ENCODE assay signal across 10 cellular contexts in genomic region chr10:119401671-119402395, GRCh38.
A peak's percentile ranks its signal among the peaks of the same experiment; 100 is the strongest.
DNase-seq lines count a peak whose midpoint lies in the region; ATAC-seq and TF ChIP-seq lines count a peak whose summit lies in the region.
"Had no signal": no experiment of that assay in that cellular context is flagged by ENCODE, and none has a peak within 500 bp of the region (broad histone marks: within the 10 kb centered on the region; RNA-seq: fewer than 3 reads in every experiment).

No MANE protein-coding gene starts in this region.

- H3K36me3 Mint-ChIP-seq in activated T-helper 2 cell treated with anti-CD3 and anti-CD28 coated beads, Interferon-gamma antibody, Interleukin-2, Interleukin-4, amounts not matched to agents 10 μg/mL and 5 μg/mL and 100 μg/mL, durations not matched to agents 14 hours and 24 hours and 36 hours (ENCODE audit: low read depth), result peaks cover 2% of the 10 kb centered on the region
- H3K36me3 Mint-ChIP-seq: activated naive CD8-positive, alpha-beta T cell treated with anti-CD3 and anti-CD28 coated beads, Interleukin-2, amount 10 ng/mL, durations not matched to agents 7 days and 5 days had no signal

- H3K14ac ChIP-seq in IMR-90 (replicated peaks; ENCODE audit: low read depth, low read length), result peak overlapping the region; percentile 92

- CTCF ChIA-PET in IMR-90 (lab: Yijun Ruan, JAX), result interaction anchor here (1.3 to 1.5 kb wide), 2 partner anchors 192 to 202 kb away, joined by 3 to 5 read pairs; no protein-coding TSS in a partner anchor

- H3K9me3 ChIP-seq in IMR-90 (ENCODE audit: control insufficient read depth, insufficient read depth, low read length) (no peaks in the 10 kb centered on the region), tibial artery (no peaks in the 10 kb centered on the region), BE2C (no peaks in the 10 kb centered on the region)

- H2BK15ac ChIP-seq in IMR-90 (ENCODE audit: low read depth, low read length), result peak overlapping the region; percentile 64; the same call in 2 of the 3 replicates

- H3K4me3 ChIP-seq in IMR-90 (ENCODE audit: insufficient read depth, low read depth, low read length) (no peak overlapping the region), tibial artery (no peak overlapping the region), BE2C (ENCODE audit: low read depth, low read length) (no peak overlapping the region)

- no TSS peak for BruUV-seq in IMR-90 (replicated peaks; lab: Mats Ljungman, UMichigan)

- in situ Hi-C loops in IMR-90 (cut with MboI; ENCODE audit: low sequenced_read_pairs), result no loop called here

- TF ChIP-seq RAD21 in IMR-90 (IDR thresholded peaks at IDR 0.05; ENCODE audit: low read length), result no peak

- H3K4me1 ChIP-seq in IMR-90 (ENCODE audit: control insufficient read depth, insufficient read depth, low read length) (peaks cover 19% of the 10 kb centered on the region), tibial artery (peaks cover 0 to 17% (median 8%) of the 10 kb centered on the region in 4 donors), BE2C (no peaks in the 10 kb centered on the region)

- peak overlapping the region; percentile 54 for H4K5ac ChIP-seq in IMR-90 (ENCODE audit: low read depth, low read length)

- no peaks in the 10 kb centered on the region for H3K9me3 Mint-ChIP-seq in activated T-helper 2 cell treated with anti-CD3 and anti-CD28 coated beads, Interferon-gamma antibody, Interleukin-2, Interleukin-4, amounts not matched to agents 10 μg/mL and 5 μg/mL and 100 μg/mL, durations not matched to agents 14 hours and 24 hours and 36 hours
- H3K9me3 Mint-ChIP-seq: activated naive CD8-positive, alpha-beta T cell treated with anti-CD3 and anti-CD28 coated beads, Interleukin-2, amount 10 ng/mL, durations not matched to agents 7 days and 5 days had no signal

- peaks cover 21% of the 10 kb centered on the region for H3K9me1 ChIP-seq in IMR-90 (ENCODE audit: insufficient read depth, low read length)

- H2BK120ac ChIP-seq in IMR-90 (ENCODE audit: low read depth, low read length), result peak overlapping the region; percentile 91

- peak overlapping the region; percentile 49 for H3K23ac ChIP-seq in IMR-90 (ENCODE audit: low read depth, low read length)

- H3K4me1 Mint-ChIP-seq in activated T-helper 2 cell treated with anti-CD3 and anti-CD28 coated beads, Interferon-gamma antibody, Interleukin-2, Interleukin-4, amounts not matched to agents 10 μg/mL and 5 μg/mL and 100 μg/mL, durations not matched to agents 14 hours and 24 hours and 36 hours (ENCODE audit: low read depth), result peaks cover 2% of the 10 kb centered on the region
- H3K4me1 Mint-ChIP-seq: activated naive CD8-positive, alpha-beta T cell treated with anti-CD3 and anti-CD28 coated beads, Interleukin-2, amount 10 ng/mL, durations not matched to agents 7 days and 5 days had no signal

- peak overlapping the region; percentile 85 for H2BK5ac ChIP-seq in IMR-90 (ENCODE audit: low read depth, low read length, poor library complexity, severe bottlenecking)

- H4K8ac ChIP-seq in IMR-90 (ENCODE audit: low read depth in 2 of 2, low read length in 2 of 2), result peak overlapping the region; percentile 33 to 82

- TF ChIP-seq CTCF in IMR-90 (conservative IDR thresholded peaks at IDR 0.05; ENCODE audit: low read depth, low read length), result no peak
- TF ChIP-seq CTCF in tibial artery (IDR thresholded peaks at IDR 0.05), result no peak
- TF ChIP-seq CTCF in BE2C (IDR thresholded peaks at IDR 0.05; ENCODE audit: low read depth, low read length), result no peak

- peak overlapping the region; percentile 95 for H2AK9ac ChIP-seq in IMR-90 (replicated peaks; ENCODE audit: low read depth, low read length, poor library complexity)

- H3K27me3 ChIP-seq in IMR-90 (ENCODE audit: control insufficient read depth, insufficient read depth, low read length) (no peaks in the 10 kb centered on the region), tibial artery (no peaks in the 10 kb centered on the region), BE2C (no peaks in the 10 kb centered on the region)

- dilution Hi-C loops in IMR-90 (cut with HindIII; ENCODE audit: low sequenced_read_pairs, unreplicated experiment), result no loop called here

- intact Hi-C loops in IMR-90 (cut with micrococcal nuclease) (no loop called here), left colon (cut with DNase I, micrococcal nuclease) (no loop called here), tibial artery (cut with DNase I; ENCODE audit: low total_unique reads) (no loop called here)
- intact Hi-C loops in activated T-helper 2 cell treated with anti-CD3 and anti-CD28 coated beads, Interferon-gamma antibody, Interleukin-2, Interleukin-4, amounts not matched to agents 10 μg/mL and 5 μg/mL and 100 μg/mL, durations not matched to agents 14 hours and 24 hours and 36 hours (cut with micrococcal nuclease), result no loop called here

- no peak overlapping the region for H3K4me3 Mint-ChIP-seq in activated T-helper 2 cell treated with anti-CD3 and anti-CD28 coated beads, Interferon-gamma antibody, Interleukin-2, Interleukin-4, amounts not matched to agents 10 μg/mL and 5 μg/mL and 100 μg/mL, durations not matched to agents 14 hours and 24 hours and 36 hours (ENCODE audit: low read depth)
- H3K4me3 Mint-ChIP-seq: activated naive CD8-positive, alpha-beta T cell treated with anti-CD3 and anti-CD28 coated beads, Interleukin-2, amount 10 ng/mL, durations not matched to agents 7 days and 5 days had no signal

- H3K56ac ChIP-seq in IMR-90 (ENCODE audit: extremely low read depth, insufficient read depth, low read length), result peak overlapping the region; percentile 51

- peaks cover 10% of the 10 kb centered on the region for H4K20me1 ChIP-seq in IMR-90 (ENCODE audit: insufficient read depth, low read length)

- H3K36me3 ChIP-seq in IMR-90 (ENCODE audit: control insufficient read depth, insufficient read depth, low read length) (peaks cover 44% of the 10 kb centered on the region), tibial artery (peaks cover 0 to 25% (median 9%) of the 10 kb centered on the region in 3 donors), BE2C (no peaks in the 10 kb centered on the region; the same call in none of the 2 replicates)

- peak; percentile 100 for DNase-seq in IMR-90
- peak; percentile 93 for DNase-seq in brain pericyte (ENCODE audit: low read depth, low spot score)
- peak; percentile 26 to 54 for DNase-seq in left colon
- peak; percentile 83 to 84 for DNase-seq in tibial artery
- DNase-seq in activated T-helper 2 cell treated with anti-CD3 and anti-CD28 coated beads, Interferon-gamma antibody, Interleukin-2, Interleukin-4, amounts not matched to agents 10 μg/mL and 5 μg/mL and 100 μg/mL, durations not matched to agents 14 hours and 24 hours and 36 hours (ENCODE audit: low spot score), result no peak
- DNase-seq in superior temporal gyrus (ENCODE audit: extremely low spot score), result no peak
- DNase-seq in BE2C, result no peak
- no peak for DNase-seq in mucosa of gallbladder (ENCODE audit: low spot score)
- DNase-seq: activated naive CD8-positive, alpha-beta T cell treated with anti-CD3 and anti-CD28 coated beads, Interleukin-2, amount 10 ng/mL, durations not matched to agents 7 days and 5 days; NCI-H510A treated with DMSO at 0.1 percent for 48 hours had no signal

- peak overlapping the region; percentile 69 for H2AFZ ChIP-seq in IMR-90 (replicated peaks; ENCODE audit: low read length, poor library complexity)

- H2AK5ac ChIP-seq in IMR-90 (ENCODE audit: low read depth, low read length), result peak overlapping the region; percentile 93

- WGBS in IMR-90 (ENCODE audit: extremely low coverage in 2 of 2, insufficient read length in 1 of 2), 2 experiments, result 8% methylated on average over 6 of the region's 14 CpGs; no CpG with 5 or more reads in 1 of the 2 experiments

- peak overlapping the region; percentile 87 for H3K27ac ChIP-seq in IMR-90 (ENCODE audit: insufficient read depth, low read length)
- peak overlapping the region; percentile 23 to 29 for H3K27ac ChIP-seq in tibial artery

- H3K4me2 ChIP-seq in IMR-90 (ENCODE audit: low read depth, low read length), result peak overlapping the region; percentile 20

- H3K4ac ChIP-seq in IMR-90 (ENCODE audit: low read depth, low read length), result peak overlapping the region; percentile 95

- H2BK20ac ChIP-seq in IMR-90 (ENCODE audit: low read depth, low read length), result peak overlapping the region; percentile 94

- peak overlapping the region; percentile 62 for H3K18ac ChIP-seq in IMR-90 (ENCODE audit: low read depth, low read length)

- H3K79me1 ChIP-seq in IMR-90 (ENCODE audit: low read depth in 1 of 2, low read length in 2 of 2), result peaks cover 10 to 73% of the 10 kb centered on the region in 2 experiments

- peak; percentile 87 for TF ChIP-seq POLR2A in IMR-90 (IDR thresholded peaks at IDR 0.05; ENCODE audit: low read depth, low read length)

- ATAC-seq in IMR-90 (ENCODE audit: low read depth) (peak; percentile 90), left colon (peak; percentile 32)

- H3K9ac ChIP-seq in IMR-90 (ENCODE audit: low read depth, low read length), result peak overlapping the region; percentile 46

- H4K91ac ChIP-seq in IMR-90 (ENCODE audit: insufficient read depth, low read depth, low read length), result peak overlapping the region; percentile 87

- H3K27ac Mint-ChIP-seq in activated T-helper 2 cell treated with anti-CD3 and anti-CD28 coated beads, Interferon-gamma antibody, Interleukin-2, Interleukin-4, amounts not matched to agents 10 μg/mL and 5 μg/mL and 100 μg/mL, durations not matched to agents 14 hours and 24 hours and 36 hours, result no peak overlapping the region
- H3K27ac Mint-ChIP-seq: activated naive CD8-positive, alpha-beta T cell treated with anti-CD3 and anti-CD28 coated beads, Interleukin-2, amount 10 ng/mL, durations not matched to agents 7 days and 5 days had no signal

- H3K27me3 Mint-ChIP-seq in activated T-helper 2 cell treated with anti-CD3 and anti-CD28 coated beads, Interferon-gamma antibody, Interleukin-2, Interleukin-4, amounts not matched to agents 10 μg/mL and 5 μg/mL and 100 μg/mL, durations not matched to agents 14 hours and 24 hours and 36 hours (ENCODE audit: low read depth), result no peaks in the 10 kb centered on the region
- H3K27me3 Mint-ChIP-seq: activated naive CD8-positive, alpha-beta T cell treated with anti-CD3 and anti-CD28 coated beads, Interleukin-2, amount 10 ng/mL, durations not matched to agents 7 days and 5 days had no signal

- POLR2A ChIA-PET in IMR-90 (lab: Charles Lee; ENCODE audit: unreplicated experiment), result interaction anchor here (0.7 to 1.2 kb wide), 4 partner anchors 8 to 192 kb away, joined by 3 to 5 read pairs (median 3); no protein-coding TSS in a partner anchor

TF ChIP-seq in IMR-90, 13 proteins besides CTCF, POLR2A, EP300 and RAD21 (continues in another document):
- TF ChIP-seq MXI1 (IDR thresholded peaks at IDR 0.05; ENCODE audit: borderline replicate concordance, low read depth, low read length) (peak; percentile 32; the same call in 1 of the 2 replicates), FOS (IDR thresholded peaks at IDR 0.05; ENCODE audit: low read depth, low read length) (peak; percentile 95), MAFK (IDR thresholded peaks at IDR 0.05; ENCODE audit: low read depth, low read length) (no peak), MAZ (IDR thresholded peaks at IDR 0.05; ENCODE audit: borderline replicate concordance, low read depth, low read length) (peak; percentile 64; the same call in 1 of the 2 replicates)

Comparison
In these comparisons a context has a peak if more than half of its experiments do, and no peak if none do; other contexts are left out.
1. DNase-seq: peak in IMR-90 (single experiment), brain pericyte (single experiment), left colon (2 of 2) and tibial artery (2 of 2); none in activated T-helper 2 cell treated with anti-CD3 and anti-CD28 coated beads, Interferon-gamma antibody, Interleukin-2, Interleukin-4, amounts not matched to agents 10 μg/mL and 5 μg/mL and 100 μg/mL, durations not matched to agents 14 hours and 24 hours and 36 hours (single experiment), superior temporal gyrus (single experiment), BE2C (single experiment) and mucosa of gallbladder (single experiment).